Comparison of ENCODE assay signal across 21 cellular contexts in genomic region chr13:65642301-65642700, GRCh38.
"Had no signal": no experiment of that assay in that cellular context is flagged by ENCODE, and none has a peak within 500 bp of the region (broad histone marks: within the 10 kb centered on the region; RNA-seq: fewer than 3 reads in every experiment).

No MANE protein-coding gene starts in this region.

- ATAC-seq: PC-3 had no signal

- H3K27me3 Mint-ChIP-seq: activated B cell treated with CpG ODN at 0.5 μM for 24 hours; activated CD4-positive, alpha-beta memory T cell treated with anti-CD3 and anti-CD28 coated beads, Interleukin-2, amount 10 ng/mL, durations not matched to agents 7 days and 5 days; activated CD4-positive, alpha-beta T cell treated with anti-CD3 and anti-CD28 coated beads, Interleukin-2, amount 10 ng/mL, durations not matched to agents 7 days and 5 days; activated naive CD4-positive, alpha-beta T cell treated with anti-CD3 and anti-CD28 coated beads, Interleukin-2, amount 50 U/mL, for 24 hours had no signal

- H3K4me1 Mint-ChIP-seq: activated B cell treated with CpG ODN at 0.5 μM for 24 hours; activated CD4-positive, alpha-beta memory T cell treated with anti-CD3 and anti-CD28 coated beads, Interleukin-2, amount 10 ng/mL, durations not matched to agents 7 days and 5 days; activated CD4-positive, alpha-beta T cell treated with anti-CD3 and anti-CD28 coated beads, Interleukin-2, amount 10 ng/mL, durations not matched to agents 7 days and 5 days; activated naive CD4-positive, alpha-beta T cell treated with anti-CD3 and anti-CD28 coated beads, Interleukin-2, amount 50 U/mL, for 24 hours had no signal

- FAIRE-seq: TTC549 had no signal

- H3K27me3 ChIP-seq: breast epithelium had no signal

- H3K27ac Mint-ChIP-seq: activated B cell treated with CpG ODN at 0.5 μM for 24 hours; activated CD4-positive, alpha-beta memory T cell treated with anti-CD3 and anti-CD28 coated beads, Interleukin-2, amount 10 ng/mL, durations not matched to agents 7 days and 5 days; activated CD4-positive, alpha-beta T cell treated with anti-CD3 and anti-CD28 coated beads, Interleukin-2, amount 10 ng/mL, durations not matched to agents 7 days and 5 days; activated naive CD4-positive, alpha-beta T cell treated with anti-CD3 and anti-CD28 coated beads, Interleukin-2, amount 50 U/mL, for 24 hours had no signal

- H3K27ac ChIP-seq: breast epithelium had no signal

- DNase-seq: activated B cell treated with CpG ODN at 0.5 μM for 24 hours; activated CD4-positive, alpha-beta memory T cell treated with anti-CD3 and anti-CD28 coated beads, Interleukin-2, amount 10 ng/mL, durations not matched to agents 7 days and 5 days; activated CD4-positive, alpha-beta T cell treated with anti-CD3 and anti-CD28 coated beads for 1 hour; activated CD4-positive, alpha-beta T cell treated with anti-CD3 and anti-CD28 coated beads, Interleukin-2, amount 10 ng/mL, durations not matched to agents 7 days and 5 days; activated CD8-positive, alpha-beta memory T cell treated with anti-CD3 and anti-CD28 coated beads, Interleukin-2, amount 50 U/mL, for 4 hours; aorta; caudate nucleus; NCI-H1105 treated with DMSO at 0.1 percent for 48 hours; NCI-H146; NCI-H187 treated with DMSO at 0.1 percent for 48 hours; NCI-H2171; NCI-H226; NCI-H526; NCI-H774; PC-3; SHP77 treated with DMSO at 0.1 percent for 48 hours; T-helper 2 cell; T1000 had no signal

- H3K9me3 ChIP-seq: breast epithelium had no signal

- H3K4me3 Mint-ChIP-seq: activated B cell treated with CpG ODN at 0.5 μM for 24 hours; activated CD4-positive, alpha-beta memory T cell treated with anti-CD3 and anti-CD28 coated beads, Interleukin-2, amount 10 ng/mL, durations not matched to agents 7 days and 5 days; activated CD4-positive, alpha-beta T cell treated with anti-CD3 and anti-CD28 coated beads, Interleukin-2, amount 10 ng/mL, durations not matched to agents 7 days and 5 days; activated naive CD4-positive, alpha-beta T cell treated with anti-CD3 and anti-CD28 coated beads, Interleukin-2, amount 50 U/mL, for 24 hours had no signal

- H3K36me3 Mint-ChIP-seq: activated naive CD4-positive, alpha-beta T cell treated with anti-CD3 and anti-CD28 coated beads, Interleukin-2, amount 50 U/mL, for 24 hours had no signal

- H3K4me1 ChIP-seq: breast epithelium had no signal

- H3K9me3 Mint-ChIP-seq: activated B cell treated with CpG ODN at 0.5 μM for 24 hours; activated CD4-positive, alpha-beta memory T cell treated with anti-CD3 and anti-CD28 coated beads, Interleukin-2, amount 10 ng/mL, durations not matched to agents 7 days and 5 days; activated CD4-positive, alpha-beta T cell treated with anti-CD3 and anti-CD28 coated beads, Interleukin-2, amount 10 ng/mL, durations not matched to agents 7 days and 5 days had no signal

- H3K4me3 ChIP-seq: breast epithelium had no signal
